ENCODE assay signal across 1 cellular context in genomic region chr19:2495130-2495641, GRCh38.
TF ChIP-seq lines count a peak whose summit lies in the region.

No MANE protein-coding gene starts in this region.

TF ChIP-seq in H1, 55 proteins besides CTCF, POLR2A, EP300 and RAD21:
- TF ChIP-seq GTF2F1 (IDR thresholded peaks at IDR 0.05; ENCODE audit: borderline replicate concordance, low read depth, low read length): no peak
- 0 out of 4 replicates have a peak, but pooled peaks of 1 of the 2 experiments have one; percentile 39 for TF ChIP-seq HDAC2 (IDR thresholded peaks at IDR 0.05; ENCODE audit: borderline replicate concordance in 1 of 2, low read depth in 2 of 2, low read length in 2 of 2)
- TF ChIP-seq KDM4A (IDR thresholded peaks at IDR 0.05; ENCODE audit: low read depth, low read length, severe bottlenecking): peak; percentile 15
- TF ChIP-seq GABPA (IDR thresholded peaks at IDR 0.05; ENCODE audit: borderline replicate concordance, insufficient read depth, low read length): peak; percentile 47; the same call in 1 of the 2 replicates
- peak; percentile 77 for TF ChIP-seq KDM1A (IDR thresholded peaks at IDR 0.05; ENCODE audit: borderline replicate concordance, low read length)
